20 cellular contexts compared by ENCODE assay signal in genomic region chr3:26106119-26106690, GRCh38.
DNase-seq lines count a peak whose midpoint lies in the region; ATAC-seq and TF ChIP-seq lines count a peak whose summit lies in the region.
"Had no signal": no experiment of that assay in that cellular context is flagged by ENCODE, and none has a peak within 500 bp of the region (broad histone marks: within the 10 kb centered on the region; RNA-seq: fewer than 3 reads in every experiment).

No MANE protein-coding gene starts in this region.

- ATAC-seq in psoas muscle (peak in 3 of 4 donors; percentile 37 to 56 (median 46)), GM19395 (IDR thresholded peaks at IDR 0.05; ENCODE audit: unreplicated experiment) (no peak)
- ATAC-seq: activated naive CD8-positive, alpha-beta T cell treated with anti-CD3 and anti-CD28 coated beads, Interleukin-2, amount 50 U/mL, for 24 hours had no signal

- intact Hi-C loops in left ventricle myocardium inferior (cut with micrococcal nuclease) (no loop called here), psoas muscle (cut with DNase I) (no loop called here)

- DNase-seq in HK-2 (ENCODE audit: unreplicated experiment) (peak; percentile 2), NCI-H69 (lab: John Stamatoyannopoulos, UW) (peak; percentile 75), left ventricle myocardium inferior (no peak), psoas muscle (no peak), DMS79 treated with DMSO at 0.1 percent for 48 hours (lab: John Stamatoyannopoulos, UW) (no peak)
- DNase-seq in stimulated activated CD4-positive, alpha-beta T cell treated with anti-CD3 and anti-CD28 coated beads, Interleukin-1b, Interleukin-23, amount 100 ng/mL, for 48 hours, result no peak
- DNase-seq: activated naive CD8-positive, alpha-beta T cell treated with anti-CD3 and anti-CD28 coated beads, Interleukin-2, amount 50 U/mL, for 24 hours; caudate nucleus; COR-L47; hippocampal formation; IMR-90; islet precursor cell; MV-4-11; NCI-H774; retina; stomach had no signal

- H3K27ac ChIP-seq in left ventricle myocardium inferior (replicated peaks) (peak overlapping the region; percentile 81), psoas muscle (no peak overlapping the region)
- H3K27ac ChIP-seq: neural progenitor cell, SK-N-MC had no signal

- H3K27me3 ChIP-seq in left ventricle myocardium inferior (ENCODE audit: low read depth), result no peaks in the 10 kb centered on the region
- H3K27me3 ChIP-seq in psoas muscle (ENCODE audit: insufficient read depth in 3 of 3, low read length in 2 of 3), result no peaks in the 10 kb centered on the region
- H3K27me3 ChIP-seq: neural progenitor cell, stomach had no signal

- no peak for TF ChIP-seq CTCF in left ventricle myocardium inferior (IDR thresholded peaks at IDR 0.05; ENCODE audit: borderline replicate concordance)
- TF ChIP-seq CTCF in psoas muscle (IDR thresholded peaks at IDR 0.05), result no peak

- H3K4me1 ChIP-seq in left ventricle myocardium inferior (peaks cover 50% of the 10 kb centered on the region), psoas muscle (peaks cover 33% of the 10 kb centered on the region)
- H3K4me1 ChIP-seq: HAP-1 had no signal

- 21 to 26% (median 22%) methylated on average over 2 of the region's 2 CpGs for WGBS in psoas muscle, 3 donors

- no peaks in the 10 kb centered on the region for H3K36me3 ChIP-seq in left ventricle myocardium inferior
- H3K36me3 ChIP-seq in psoas muscle (ENCODE audit: insufficient read depth in 1 of 2, low read depth in 1 of 2), result no peaks in the 10 kb centered on the region
- H3K36me3 ChIP-seq: HAP-1, neural progenitor cell, stomach had no signal

- no peak overlapping the region for H3K4me3 ChIP-seq in left ventricle myocardium inferior
- no peak overlapping the region for H3K4me3 ChIP-seq in psoas muscle
- H3K4me3 ChIP-seq: HAP-1, neural progenitor cell, SK-N-MC, stomach had no signal

- H3K9me3 ChIP-seq in left ventricle myocardium inferior (replicated peaks), result peaks cover 8% of the 10 kb centered on the region
- no peaks in the 10 kb centered on the region for H3K9me3 ChIP-seq in psoas muscle
- H3K9me3 ChIP-seq: HAP-1 had no signal

Comparison
In these comparisons a context has a peak if more than half of its experiments do, and no peak if none do; other contexts are left out.
1. DNase-seq: peak in HK-2 (single experiment) and NCI-H69 (single experiment); none in left ventricle myocardium inferior (single experiment), psoas muscle (0 of 2), DMS79 treated with DMSO at 0.1 percent for 48 hours (single experiment) and stimulated activated CD4-positive, alpha-beta T cell treated with anti-CD3 and anti-CD28 coated beads, Interleukin-1b, Interleukin-23, amount 100 ng/mL, for 48 hours (single experiment).